1 cellular context compared by ENCODE assay signal in genomic region chr6:21738180-21739094, GRCh38.
TF ChIP-seq lines count a peak whose summit lies in the region.

No MANE protein-coding gene starts in this region.

TF ChIP-seq in GM23338, 12 proteins besides CTCF, POLR2A, EP300 and RAD21 (continued from another document):
- TF ChIP-seq ZNF462 (CRISPR knock-in tag; IDR thresholded peaks at IDR 0.05) (no peak), ZNF114 (CRISPR knock-in tag; IDR thresholded peaks at IDR 0.05) (no peak), JUNB (IDR thresholded peaks at IDR 0.05; ENCODE audit: unreplicated experiment) (no peak), ZNF331 (CRISPR knock-in tag; IDR thresholded peaks at IDR 0.05; ENCODE audit: low read depth) (no peak), EZH2phosphoT487 (IDR thresholded peaks at IDR 0.05; ENCODE audit: unreplicated experiment) (no peak)
